In the genomic region with DNA sequence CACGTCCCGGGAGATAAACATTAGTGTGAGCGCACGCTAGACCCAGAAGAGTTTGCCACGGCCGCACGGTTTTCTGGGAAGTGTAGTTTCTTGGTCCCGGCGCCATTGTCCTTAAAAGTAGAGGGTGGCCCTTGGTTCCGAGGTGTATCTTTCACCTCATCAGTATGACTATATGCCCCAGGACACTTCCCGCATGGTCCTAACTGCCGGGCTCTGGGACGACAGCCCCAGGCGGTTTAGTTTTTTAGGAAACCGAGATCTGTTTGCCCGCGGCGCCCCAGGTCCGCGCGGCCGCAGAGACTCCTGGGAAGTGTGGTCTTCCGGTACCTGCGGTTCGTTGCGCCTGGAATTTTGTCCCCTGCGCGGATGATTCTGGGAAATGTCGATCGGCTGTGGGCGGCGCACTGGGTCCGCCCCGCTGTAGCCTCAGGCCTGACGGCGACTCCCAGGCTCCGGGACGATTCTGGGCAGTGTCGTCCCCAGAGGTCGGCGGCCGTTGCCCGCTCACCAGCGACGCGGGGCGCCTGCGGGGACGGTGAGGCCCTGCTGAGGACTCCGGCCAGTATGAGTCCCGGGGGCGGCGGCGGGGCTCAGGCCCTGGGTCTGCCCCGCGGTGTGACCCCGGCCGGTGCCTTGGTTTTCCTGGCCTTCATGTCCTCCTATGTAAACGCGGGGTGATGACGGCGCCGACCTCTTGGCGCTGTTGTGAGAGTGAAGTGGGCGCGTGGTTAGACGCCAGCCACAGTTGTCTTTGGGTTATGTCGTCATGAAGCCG, we compare ENCODE assay signal across 8 cellular contexts. TPM values are rescaled to one million over a fixed set of nuclear protein-coding genes. Genes with fewer than 3 reads are reported as not detected.
A peak's percentile ranks its signal among the peaks of the same experiment; 100 is the strongest.
DNase-seq lines count a peak whose midpoint lies in the region; ATAC-seq and TF ChIP-seq lines count a peak whose summit lies in the region.

A gene (plus strand): TSS at position 418 of the 775 bp plus-strand sequence. CDS start 795 bp downstream, outside the sequence.

- ATAC-seq in GM19025 (IDR thresholded peaks at IDR 0.05; ENCODE audit: low read depth, unreplicated experiment) (peak; percentile 78), HG03280 (IDR thresholded peaks at IDR 0.05; ENCODE audit: unreplicated experiment) (peak; percentile 73)

- no peak for TF ChIP-seq CTCF in AG09319 (IDR thresholded peaks at IDR 0.05; ENCODE audit: low read depth, low read length)

- DNase-seq in AG09319 (ENCODE audit: extremely low read depth, low read depth) (peak; percentile 69), NCI-H345 (lab: John Stamatoyannopoulos, UW) (peak; percentile 98), cerebellum (ENCODE audit: low spot score) (peak; percentile 93), kidney glomerular epithelial cell (lab: John Stamatoyannopoulos, UW) (peak; percentile 95)
- peak; percentile 73 for DNase-seq in activated CD4-positive, CD25-positive, alpha-beta regulatory T cell treated with anti-CD3 and anti-CD28 coated beads, Interleukin-2, amount 50 U/mL, for 72 hours
- peak; percentile 75 to 76 for DNase-seq in stimulated activated CD4-positive, alpha-beta T cell treated with anti-CD3 and anti-CD28 coated beads, Interleukin-15, amount 100 ng/mL, for 48 hours (ENCODE audit: low read depth in 2 of 2)

RNA-seq across cellular contexts. Expression of the gene that starts here (rescaled TPM):
- 34.4 TPM for total RNA-seq in cerebellum

Comparison
In these comparisons a context has a peak if more than half of its experiments do, and no peak if none do; other contexts are left out.
1. Peak in every context shown above with its lines: DNase-seq and ATAC-seq.